In genomic region chr21:43731476-43731875, GRCh38 we compare ENCODE assay signal across 16 cellular contexts. TPM values are rescaled to one million over a fixed set of nuclear protein-coding genes. Genes with fewer than 3 reads are reported as not detected.
A peak's percentile ranks its signal among the peaks of the same experiment; 100 is the strongest.
DNase-seq lines count a peak whose midpoint lies in the region; ATAC-seq and TF ChIP-seq lines count a peak whose summit lies in the region.
"Had no signal": no experiment of that assay in that cellular context is flagged by ENCODE, and none has a peak within 500 bp of the region (broad histone marks: within the 10 kb centered on the region; RNA-seq: fewer than 3 reads in every experiment).

No MANE protein-coding gene starts in this region.

- peaks cover 0 to 5% of the 10 kb centered on the region in 2 donors for H3K36me3 Mint-ChIP-seq in CD4-positive, alpha-beta memory T cell
- peaks cover 17% of the 10 kb centered on the region for H3K36me3 Mint-ChIP-seq in activated T-helper 17 cell treated with anti-CD3 and anti-CD28 coated beads, Interleukin-2, amount 50 U/mL, for 72 hours (ENCODE audit: low read depth)
- peaks cover 14% of the 10 kb centered on the region for H3K36me3 Mint-ChIP-seq in stimulated activated memory B cell treated with anti-CD40 and anti-IgM and Interleukin-4, amounts not matched to agents 10 μg/mL and 1 μg/mL and 100 μg/mL, for 72 hours

- peaks cover 6% of the 10 kb centered on the region for H4K20me1 ChIP-seq in hepatocyte (ENCODE audit: insufficient read depth, poor library complexity, severe bottlenecking)

- no peak for DNase-seq in CD4-positive, alpha-beta memory T cell
- DNase-seq in hepatocyte (ENCODE audit: low spot score) (peak; percentile 80), occipital lobe (lab: John Stamatoyannopoulos, UW) (no peak), HEK293T (ENCODE audit: extremely low spot score) (no peak)
- DNase-seq: activated CD8-positive, alpha-beta memory T cell treated with anti-CD3 and anti-CD28 coated beads for 24 hours; activated naive CD8-positive, alpha-beta T cell treated with anti-CD3 and anti-CD28 coated beads, Interleukin-2, amount 10 ng/mL, durations not matched to agents 7 days and 5 days; effector CD8-positive, alpha-beta T cell; NCI-H1092 treated with DMSO at 0.1 percent for 48 hours; NCI-H446 treated with DMSO at 0.1 percent for 48 hours had no signal

- peaks cover 0 to 2% (median 0%) of the 10 kb centered on the region in 8 donors for H3K9me3 Mint-ChIP-seq in CD4-positive, alpha-beta memory T cell
- H3K9me3 Mint-ChIP-seq in activated T-helper 17 cell treated with anti-CD3 and anti-CD28 coated beads, Interleukin-2, amount 50 U/mL, for 72 hours: no peaks in the 10 kb centered on the region
- no peaks in the 10 kb centered on the region for H3K9me3 Mint-ChIP-seq in stimulated activated memory B cell treated with anti-CD40 and anti-IgM and Interleukin-4, amounts not matched to agents 10 μg/mL and 1 μg/mL and 100 μg/mL, for 72 hours
- H3K9me3 Mint-ChIP-seq: activated naive CD8-positive, alpha-beta T cell treated with anti-CD3 and anti-CD28 coated beads, Interleukin-2, amount 10 ng/mL, durations not matched to agents 7 days and 5 days; T-helper 2 cell treated with Interferon-gamma antibody and Interleukin-4, amounts not matched to agents 5 μg/mL and 100 μg/mL, for 36 hours had no signal

- no peak overlapping the region for H3K4me3 ChIP-seq in CD4-positive, alpha-beta memory T cell (ENCODE audit: low read length in 2 of 2)
- H3K4me3 ChIP-seq in hepatocyte (no peak overlapping the region), skeletal muscle tissue (ENCODE audit: low read length in 3 of 3) (peak overlapping the region in 1 of 3 donors; percentile 29)
- H3K4me3 ChIP-seq: HAP-1 had no signal

- TF ChIP-seq CTCF in hepatocyte (IDR thresholded peaks at IDR 0.05; ENCODE audit: poor library complexity): no peak

- CTCF ChIA-PET in CD4-positive, alpha-beta memory T cell (lab: Charles Lee; ENCODE audit: partially characterized antibody): no interaction called here
- CTCF ChIA-PET in HEK293T (lab: Yijun Ruan, JAX): no interaction called here

- no peak overlapping the region for H3K27ac ChIP-seq in CD4-positive, alpha-beta memory T cell (ENCODE audit: low read depth, low read length)
- H3K27ac ChIP-seq in hepatocyte (peak overlapping the region; percentile 90), skeletal muscle tissue (ENCODE audit: low read depth, low read length) (peak overlapping the region; percentile 5)

- peaks cover 89% of the 10 kb centered on the region for H3K79me2 ChIP-seq in hepatocyte

- H3K36me3 ChIP-seq in CD4-positive, alpha-beta memory T cell (ENCODE audit: insufficient read depth, low read length): peaks cover 6% of the 10 kb centered on the region
- H3K36me3 ChIP-seq in hepatocyte (replicated peaks; ENCODE audit: insufficient read depth, low read depth) (no peaks in the 10 kb centered on the region), skeletal muscle tissue (ENCODE audit: control insufficient read depth in 3 of 3, insufficient read depth in 3 of 3, low read length in 3 of 3) (peaks cover 0 to 3% (median 0%) of the 10 kb centered on the region in 3 donors)
- H3K36me3 ChIP-seq: HAP-1 had no signal

- H3K27ac Mint-ChIP-seq in CD4-positive, alpha-beta memory T cell: peak overlapping the region in 6 of 7 donors; percentile 54 to 92 (median 80)
- peak overlapping the region; percentile 78 for H3K27ac Mint-ChIP-seq in activated T-helper 17 cell treated with anti-CD3 and anti-CD28 coated beads, Interleukin-2, amount 50 U/mL, for 72 hours
- H3K27ac Mint-ChIP-seq in stimulated activated memory B cell treated with anti-CD40 and anti-IgM and Interleukin-4, amounts not matched to agents 10 μg/mL and 1 μg/mL and 100 μg/mL, for 72 hours: no peak overlapping the region
- H3K27ac Mint-ChIP-seq: activated naive CD8-positive, alpha-beta T cell treated with anti-CD3 and anti-CD28 coated beads, Interleukin-2, amount 10 ng/mL, durations not matched to agents 7 days and 5 days; B cell; T-helper 2 cell treated with Interferon-gamma antibody and Interleukin-4, amounts not matched to agents 5 μg/mL and 100 μg/mL, for 36 hours had no signal

- no peak overlapping the region for H2AFZ ChIP-seq in hepatocyte

- H3K4me3 Mint-ChIP-seq in CD4-positive, alpha-beta memory T cell: peak overlapping the region in 1 of 8 donors; percentile 11
- H3K4me3 Mint-ChIP-seq in activated T-helper 17 cell treated with anti-CD3 and anti-CD28 coated beads, Interleukin-2, amount 50 U/mL, for 72 hours: peak overlapping the region; percentile 32
- no peak overlapping the region for H3K4me3 Mint-ChIP-seq in stimulated activated memory B cell treated with anti-CD40 and anti-IgM and Interleukin-4, amounts not matched to agents 10 μg/mL and 1 μg/mL and 100 μg/mL, for 72 hours
- H3K4me3 Mint-ChIP-seq: activated naive CD8-positive, alpha-beta T cell treated with anti-CD3 and anti-CD28 coated beads, Interleukin-2, amount 10 ng/mL, durations not matched to agents 7 days and 5 days; T-helper 2 cell treated with Interferon-gamma antibody and Interleukin-4, amounts not matched to agents 5 μg/mL and 100 μg/mL, for 36 hours had no signal

- H3K27me3 Mint-ChIP-seq in CD4-positive, alpha-beta memory T cell: no peaks in the 10 kb centered on the region
- no peaks in the 10 kb centered on the region for H3K27me3 Mint-ChIP-seq in activated T-helper 17 cell treated with anti-CD3 and anti-CD28 coated beads, Interleukin-2, amount 50 U/mL, for 72 hours
- no peaks in the 10 kb centered on the region for H3K27me3 Mint-ChIP-seq in stimulated activated memory B cell treated with anti-CD40 and anti-IgM and Interleukin-4, amounts not matched to agents 10 μg/mL and 1 μg/mL and 100 μg/mL, for 72 hours
- H3K27me3 Mint-ChIP-seq: activated naive CD8-positive, alpha-beta T cell treated with anti-CD3 and anti-CD28 coated beads, Interleukin-2, amount 10 ng/mL, durations not matched to agents 7 days and 5 days; B cell had no signal

- H3K9ac ChIP-seq in skeletal muscle tissue (ENCODE audit: low read depth in 1 of 3, low read length in 3 of 3): peak overlapping the region in 2 of 3 donors; percentile 16 to 50

- H3K9me3 ChIP-seq in CD4-positive, alpha-beta memory T cell (ENCODE audit: control insufficient read depth in 1 of 2, low read length in 2 of 2): no peaks in the 10 kb centered on the region
- no peaks in the 10 kb centered on the region for H3K9me3 ChIP-seq in hepatocyte (ENCODE audit: low read depth)
- H3K9me3 ChIP-seq in skeletal muscle tissue (ENCODE audit: control insufficient read depth in 3 of 3, low read length in 3 of 3): no peaks in the 10 kb centered on the region
- H3K9me3 ChIP-seq: HAP-1 had no signal

- POLR2A ChIA-PET in CD4-positive, alpha-beta memory T cell (lab: Charles Lee; ENCODE audit: partially characterized antibody): interaction anchor here (1.2 kb wide), 1 partner anchor 12 kb away, joined by 4 read pairs; the partner anchor contains the start of gene PDXK
- POLR2A ChIA-PET in HEK293T (lab: Yijun Ruan, JAX): no interaction called here

- H3K4me1 Mint-ChIP-seq in CD4-positive, alpha-beta memory T cell: peaks cover 37 to 53% (median 48%) of the 10 kb centered on the region in 4 donors
- peaks cover 34% of the 10 kb centered on the region for H3K4me1 Mint-ChIP-seq in activated T-helper 17 cell treated with anti-CD3 and anti-CD28 coated beads, Interleukin-2, amount 50 U/mL, for 72 hours
- H3K4me1 Mint-ChIP-seq in stimulated activated memory B cell treated with anti-CD40 and anti-IgM and Interleukin-4, amounts not matched to agents 10 μg/mL and 1 μg/mL and 100 μg/mL, for 72 hours: peaks cover 51% of the 10 kb centered on the region

- intact Hi-C loops in CD4-positive, alpha-beta memory T cell (cut with micrococcal nuclease): no loop called here

- WGBS in hepatocyte (ENCODE audit: low lambda C conversion rate, missing lambda C conversion rate): 74% methylated on average over 6 of the region's 6 CpGs

- no peaks in the 10 kb centered on the region for H3K27me3 ChIP-seq in CD4-positive, alpha-beta memory T cell (ENCODE audit: insufficient read depth, low read length)
- H3K27me3 ChIP-seq in hepatocyte (no peaks in the 10 kb centered on the region), skeletal muscle tissue (ENCODE audit: control insufficient read depth in 3 of 3, insufficient read depth in 3 of 3, low read length in 3 of 3) (no peaks in the 10 kb centered on the region)

- H3K4me2 ChIP-seq in hepatocyte: peak overlapping the region; percentile 71

- H3K9me2 ChIP-seq in hepatocyte (replicated peaks; ENCODE audit: insufficient read depth): no peaks in the 10 kb centered on the region

- ATAC-seq in activated T-helper 17 cell treated with anti-CD3 and anti-CD28 coated beads, Interleukin-2, amount 50 U/mL, for 72 hours (replicated peaks): no peak
- ATAC-seq in HG03457 (IDR thresholded peaks at IDR 0.05; ENCODE audit: unreplicated experiment): no peak
- ATAC-seq in stimulated activated memory B cell treated with anti-CD40 and anti-IgM and Interleukin-4, amounts not matched to agents 10 μg/mL and 1 μg/mL and 100 μg/mL, for 72 hours: no peak

- peaks cover 42% of the 10 kb centered on the region for H3K4me1 ChIP-seq in CD4-positive, alpha-beta memory T cell (ENCODE audit: insufficient read depth, low read length)
- H3K4me1 ChIP-seq in hepatocyte (ENCODE audit: insufficient read depth) (peaks cover 69% of the 10 kb centered on the region), skeletal muscle tissue (ENCODE audit: control insufficient read depth in 3 of 3, insufficient read depth in 3 of 3, low read length in 3 of 3) (peaks cover 44 to 55% (median 48%) of the 10 kb centered on the region in 3 donors)

TF ChIP-seq in HEK293T, 16 proteins besides CTCF, POLR2A, EP300 and RAD21 (continues in another document):
- TF ChIP-seq FOXM1 (IDR thresholded peaks at IDR 0.05; ENCODE audit: borderline replicate concordance) (no peak), FOXA1 (IDR thresholded peaks at IDR 0.05) (no peak)

RNA-seq across cellular contexts. Expression of gene PDXK, which starts 12.5 kb away (rescaled TPM):
- total RNA-seq in CD4-positive, alpha-beta memory T cell: 10 to 100 TPM; 90.8 to 94.3 TPM
- polyA plus RNA-seq in CD4-positive, alpha-beta memory T cell: 10 to 100 TPM; 37.5 to 64.1 TPM
- 100 to 1,000 TPM; 102 to 115 TPM for total RNA-seq in activated T-helper 17 cell treated with anti-CD3 and anti-CD28 coated beads, Interleukin-2, amount 50 U/mL, for 72 hours
- total RNA-seq in hepatocyte (80.3 and 103 TPM in 2 replicates), skeletal muscle tissue (12.5 TPM), occipital lobe (31.4 TPM)
- polyA plus RNA-seq in hepatocyte: 185 and 192 TPM in 2 replicates

RNA-seq across cellular contexts. Expression of gene CSTB, which starts 44.6 kb away (rescaled TPM):
- 10 to 100 TPM; 46.0 to 48.8 TPM for total RNA-seq in CD4-positive, alpha-beta memory T cell
- 10 to 100 TPM; 68.4 to 97.0 TPM for polyA plus RNA-seq in CD4-positive, alpha-beta memory T cell
- total RNA-seq in activated T-helper 17 cell treated with anti-CD3 and anti-CD28 coated beads, Interleukin-2, amount 50 U/mL, for 72 hours: 10 to 100 TPM; 32.5 to 33.6 TPM
- total RNA-seq in hepatocyte (24.1 and 30.4 TPM in 2 replicates), skeletal muscle tissue (6.3 TPM), occipital lobe (7.5 TPM)
- 116 and 120 TPM in 2 replicates for polyA plus RNA-seq in hepatocyte

RNA-seq across cellular contexts. Expression of gene RRP1, which starts 57.9 kb away (rescaled TPM):
- 10 to 100 TPM; 25.4 to 27.7 TPM for total RNA-seq in CD4-positive, alpha-beta memory T cell
- polyA plus RNA-seq in CD4-positive, alpha-beta memory T cell: 10 to 100 TPM; 13.5 to 22.2 TPM
- total RNA-seq in activated T-helper 17 cell treated with anti-CD3 and anti-CD28 coated beads, Interleukin-2, amount 50 U/mL, for 72 hours: 10 to 100 TPM; 33.3 to 57.4 TPM
- total RNA-seq in hepatocyte (20.8 and 24.1 TPM in 2 replicates), skeletal muscle tissue (10.4 TPM), occipital lobe (14.0 TPM)
- polyA plus RNA-seq in hepatocyte: 32.0 and 40.9 TPM in 2 replicates
